9 cellular contexts compared by ENCODE assay signal in genomic region chr2:181781082-181781786, GRCh38.
DNase-seq lines count a peak whose midpoint lies in the region; ATAC-seq, FAIRE-seq and TF ChIP-seq lines count a peak whose summit lies in the region.
"Had no signal": no experiment of that assay in that cellular context is flagged by ENCODE, and none has a peak within 500 bp of the region (broad histone marks: within the 10 kb centered on the region; RNA-seq: fewer than 3 reads in every experiment).

No MANE protein-coding gene starts in this region.

- H3K4me1 ChIP-seq in small intestine (ENCODE audit: control insufficient read depth in 2 of 2, insufficient read depth in 1 of 2, low read depth in 1 of 2, low read length in 1 of 2): peaks cover 17 to 23% of the 10 kb centered on the region in 2 donors

- no peaks in the 10 kb centered on the region for H3K9me3 ChIP-seq in small intestine (ENCODE audit: control insufficient read depth, low read depth)

- peak; percentile 56 for ATAC-seq in HG02981 (IDR thresholded peaks at IDR 0.05; ENCODE audit: unreplicated experiment)

- FAIRE-seq in small intestine (lab: Jason Lieb, UNC): no peak

- peak overlapping the region in 1 of 2 donors; percentile 80 for H3K27ac ChIP-seq in small intestine (ENCODE audit: low read depth in 1 of 2, low read length in 1 of 2)
- no peak overlapping the region for H3K27ac ChIP-seq in coronary artery

- no peaks in the 10 kb centered on the region for H3K27me3 ChIP-seq in small intestine (ENCODE audit: control insufficient read depth in 2 of 2, insufficient read depth in 2 of 2, low read length in 2 of 2)

- H3K36me3 ChIP-seq in small intestine (ENCODE audit: control insufficient read depth in 2 of 2, insufficient read depth in 2 of 2, low read length in 2 of 2): no peaks in the 10 kb centered on the region

- TF ChIP-seq CTCF in coronary artery (IDR thresholded peaks at IDR 0.05) (no peak), foreskin fibroblast (IDR thresholded peaks at IDR 0.05; ENCODE audit: low read depth, low read length) (no peak)

- DNase-seq in NCI-H2029 (lab: John Stamatoyannopoulos, UW) (peak; percentile 33), NCI-H2029 treated with DMSO at 0.1 percent for 48 hours (lab: John Stamatoyannopoulos, UW) (no peak), SIG-M5 treated with dmso at 0.1 percent for 504 hours (lab: John Stamatoyannopoulos, UW; ENCODE audit: unreplicated experiment) (peak; percentile 73), small intestine (peak; percentile 47), coronary artery (ENCODE audit: low spot score) (no peak), foreskin fibroblast (no peak)
- DNase-seq in activated naive CD4-positive, alpha-beta T cell (lab: John Stamatoyannopoulos, UW): no peak
- DNase-seq: activated CD4-positive, alpha-beta T cell treated with anti-CD3 and anti-CD28 coated beads, Interleukin-2, amount 10 ng/mL, durations not matched to agents 7 days and 5 days had no signal

- H3K4me3 ChIP-seq in small intestine (ENCODE audit: low read depth in 1 of 2, low read length in 2 of 2): no peak overlapping the region
- no peak overlapping the region for H3K4me3 ChIP-seq in coronary artery
- no peak overlapping the region for H3K4me3 ChIP-seq in foreskin fibroblast (ENCODE audit: low read depth in 1 of 2, low read length in 2 of 2)

Comparison
In these comparisons a context has a peak if more than half of its experiments do, and no peak if none do; other contexts are left out.
1. DNase-seq: peak in NCI-H2029 (single experiment), SIG-M5 treated with dmso at 0.1 percent for 504 hours (single experiment) and small intestine (single experiment); none in NCI-H2029 treated with DMSO at 0.1 percent for 48 hours (single experiment), coronary artery (single experiment), foreskin fibroblast (0 of 2) and activated naive CD4-positive, alpha-beta T cell (0 of 4).